Comparison of ENCODE assay signal across 8 cellular contexts in the genomic region with DNA sequence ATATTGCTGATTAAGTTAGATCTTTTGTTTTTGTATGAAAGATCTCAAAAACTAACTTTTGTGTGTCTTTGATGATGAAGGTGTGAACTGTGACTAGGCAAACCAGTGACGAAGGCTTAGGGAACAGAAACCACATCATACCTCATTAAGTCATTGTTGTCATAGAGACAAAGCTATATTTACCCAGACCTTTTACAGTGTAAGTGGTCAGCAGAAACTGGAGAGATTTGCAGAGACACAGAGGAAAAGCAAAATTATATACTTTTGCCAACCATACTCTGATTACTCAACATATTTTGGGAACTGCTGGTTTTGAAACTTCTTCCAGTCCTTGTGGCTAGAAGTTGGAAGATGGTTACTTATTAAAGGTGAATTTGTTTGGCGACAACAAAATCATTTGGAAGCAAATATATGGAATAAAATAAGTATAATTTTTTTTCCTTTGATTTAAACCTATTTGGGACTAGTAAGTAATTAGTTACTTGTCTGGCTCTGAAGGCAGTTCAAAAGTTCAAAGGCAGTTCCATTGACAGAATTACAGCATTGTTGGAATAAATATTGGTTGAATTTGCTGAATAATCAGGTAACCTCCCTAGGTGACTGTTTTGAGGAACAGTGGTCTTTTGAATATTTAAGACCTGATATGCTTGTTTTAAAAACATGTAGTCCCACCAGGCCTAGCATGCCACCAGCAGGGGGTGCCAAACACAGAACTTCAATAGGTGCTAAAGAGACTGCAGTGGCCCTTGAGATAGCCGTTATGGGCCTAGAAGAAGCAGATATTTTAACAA.
DNase-seq lines count a peak whose midpoint lies in the region; ATAC-seq, FAIRE-seq and TF ChIP-seq lines count a peak whose summit lies in the region.

No MANE protein-coding gene starts in this region.

- no peaks in the 10 kb centered on the region for H3K36me3 Mint-ChIP-seq in activated T-cell treated with anti-CD3 and anti-CD28 coated beads, Interleukin-2, amount 50 U/mL, for 72 hours (ENCODE audit: insufficient read depth in 2 of 2)
- H3K36me3 Mint-ChIP-seq in progenitor cell of endocrine pancreas (ENCODE audit: insufficient read depth) = no peaks in the 10 kb centered on the region

- TF ChIP-seq CTCF in D721Med (IDR thresholded peaks at IDR 0.05; ENCODE audit: insufficient read depth, missing control alignments) (peak; percentile 76), Panc1 (IDR thresholded peaks at IDR 0.05) (peak; percentile 81), gastroesophageal sphincter (IDR thresholded peaks at IDR 0.05) (peak in 3 of 4 experiments; percentile 11 to 52 (median 28)), progenitor cell of endocrine pancreas (IDR thresholded peaks at IDR 0.05; ENCODE audit: unreplicated experiment) (peak; percentile 65), vagina (IDR thresholded peaks at IDR 0.05) (peak in 1 of 3 experiments; percentile 12)

- H3K4me1 ChIP-seq in Panc1 (ENCODE audit: control insufficient read depth, insufficient read depth, low read length) = no peaks in the 10 kb centered on the region
- peaks cover 0 to 3% (median 0%) of the 10 kb centered on the region in 3 donors for H3K4me1 ChIP-seq in gastroesophageal sphincter
- no peaks in the 10 kb centered on the region for H3K4me1 ChIP-seq in vagina

- TF ChIP-seq EP300 in gastroesophageal sphincter (IDR thresholded peaks at IDR 0.05) = no peak

- H3K4me3 ChIP-seq in Panc1 (ENCODE audit: low read depth in 2 of 2, low read length in 2 of 2) (no peak overlapping the region), gastroesophageal sphincter (no peak overlapping the region), vagina (no peak overlapping the region)

- H3K4me1 Mint-ChIP-seq in activated T-cell treated with anti-CD3 and anti-CD28 coated beads, Interleukin-2, amount 50 U/mL, for 72 hours (ENCODE audit: low read depth) = peaks cover 6% of the 10 kb centered on the region
- no peaks in the 10 kb centered on the region for H3K4me1 Mint-ChIP-seq in progenitor cell of endocrine pancreas (ENCODE audit: low read depth)

- FAIRE-seq in D721Med (lab: Jason Lieb, UNC) = no peak

- H3K36me3 ChIP-seq in Panc1 (ENCODE audit: control insufficient read depth, insufficient read depth, low read length) = no peaks in the 10 kb centered on the region
- no peaks in the 10 kb centered on the region for H3K36me3 ChIP-seq in gastroesophageal sphincter
- no peaks in the 10 kb centered on the region for H3K36me3 ChIP-seq in vagina

- DNase-seq in D721Med (ENCODE audit: insufficient read length, low spot score) = no peak
- no peak for DNase-seq in Panc1 (ENCODE audit: low read depth, low spot score)
- peak; percentile 72 to 74 for DNase-seq in activated T-cell treated with anti-CD3 and anti-CD28 coated beads, Interleukin-2, amount 50 U/mL, for 72 hours
- DNase-seq in progenitor cell of endocrine pancreas (ENCODE audit: low spot score, unreplicated experiment) = peak; percentile 22
- DNase-seq in vagina (ENCODE audit: extremely low spot score in 2 of 2) = no peak

- POLR2A ChIA-PET in Panc1 (lab: Charles Lee) = no interaction called here

- CTCF ChIA-PET in Panc1 (lab: Charles Lee) = no interaction called here

- no peaks in the 10 kb centered on the region for H3K9me3 Mint-ChIP-seq in activated T-cell treated with anti-CD3 and anti-CD28 coated beads, Interleukin-2, amount 50 U/mL, for 72 hours
- no peaks in the 10 kb centered on the region for H3K9me3 Mint-ChIP-seq in progenitor cell of endocrine pancreas (ENCODE audit: low read depth)

- no peak overlapping the region for H3K4me3 Mint-ChIP-seq in activated T-cell treated with anti-CD3 and anti-CD28 coated beads, Interleukin-2, amount 50 U/mL, for 72 hours
- H3K4me3 Mint-ChIP-seq in progenitor cell of endocrine pancreas (ENCODE audit: low read depth) = no peak overlapping the region

- no peak for TF ChIP-seq POLR2A in gastroesophageal sphincter (IDR thresholded peaks at IDR 0.05)
- TF ChIP-seq POLR2A in vagina (IDR thresholded peaks at IDR 0.05) = no peak

- peak; percentile 98 for ATAC-seq in GM19467 (IDR thresholded peaks at IDR 0.05; ENCODE audit: unreplicated experiment)
- ATAC-seq in HG03520 (IDR thresholded peaks at IDR 0.05; ENCODE audit: unreplicated experiment) = peak; percentile 98
- peak; percentile 78; the same call in 1 of the 2 replicates for ATAC-seq in Panc1
- ATAC-seq in activated T-cell treated with anti-CD3 and anti-CD28 coated beads, Interleukin-2, amount 50 U/mL, for 72 hours (replicated peaks in 1 of 2) = peak; percentile 95 to 97
- ATAC-seq in gastroesophageal sphincter = peak; percentile 65

- intact Hi-C loops in Panc1 (cut with micrococcal nuclease; ENCODE audit: unreplicated experiment) = loop anchor here (1.0 kb wide), 1 partner anchor 51 kb away; no protein-coding TSS in a partner anchor
- intact Hi-C loops in vagina (cut with DNase I) = no loop called here

- no peak overlapping the region for H3K27ac Mint-ChIP-seq in activated T-cell treated with anti-CD3 and anti-CD28 coated beads, Interleukin-2, amount 50 U/mL, for 72 hours
- no peak overlapping the region for H3K27ac Mint-ChIP-seq in progenitor cell of endocrine pancreas

- H3K27ac ChIP-seq in Panc1 (ENCODE audit: low read length) (no peak overlapping the region), gastroesophageal sphincter (no peak overlapping the region), vagina (no peak overlapping the region)

- no TSS peak for BruUV-seq in Panc1 (replicated peaks; lab: Mats Ljungman, UMichigan)

- 47 to 52% methylated on average over 2 to 3 of the region's 3 CpGs for WGBS in gastroesophageal sphincter (ENCODE audit: low coverage in 1 of 2), 2 donors

- H3K27me3 ChIP-seq in Panc1 (ENCODE audit: control insufficient read depth, insufficient read depth, low read length) (no peaks in the 10 kb centered on the region), gastroesophageal sphincter (no peaks in the 10 kb centered on the region), vagina (no peaks in the 10 kb centered on the region)

- in situ Hi-C loops in Panc1 (cut with HindIII; ENCODE audit: low pct_unique_long_range_greater_than_20kb, low sequenced_read_pairs) = no loop called here

- no peaks in the 10 kb centered on the region for H3K9me3 ChIP-seq in Panc1 (ENCODE audit: control insufficient read depth, insufficient read depth, low read depth, low read length)
- H3K9me3 ChIP-seq in gastroesophageal sphincter = no peaks in the 10 kb centered on the region
- H3K9me3 ChIP-seq in vagina = no peaks in the 10 kb centered on the region

- no peaks in the 10 kb centered on the region for H3K27me3 Mint-ChIP-seq in activated T-cell treated with anti-CD3 and anti-CD28 coated beads, Interleukin-2, amount 50 U/mL, for 72 hours (ENCODE audit: low read depth)
- H3K27me3 Mint-ChIP-seq in progenitor cell of endocrine pancreas = no peaks in the 10 kb centered on the region

Comparison
In these comparisons a context has a peak if more than half of its experiments do, and no peak if none do; other contexts are left out.
1. DNase-seq: peak in activated T-cell treated with anti-CD3 and anti-CD28 coated beads, Interleukin-2, amount 50 U/mL, for 72 hours (2 of 2) and progenitor cell of endocrine pancreas (single experiment); none in D721Med (single experiment), Panc1 (single experiment) and vagina (0 of 2).
2. Peak in every context shown above with its lines, with median percentiles within 50 percentile points of each other: ATAC-seq.